In genomic region chr17:5419356-5419958, GRCh38 we compare ENCODE assay signal across 8 cellular contexts. TPM values are rescaled to one million over a fixed set of nuclear protein-coding genes. Genes with fewer than 3 reads are reported as not detected.
A peak's percentile ranks its signal among the peaks of the same experiment; 100 is the strongest.
DNase-seq lines count a peak whose midpoint lies in the region; ATAC-seq and TF ChIP-seq lines count a peak whose summit lies in the region.

Gene NUP88, minus strand, starts transcription at chr17:5419662. Its CDS starts 12 bp downstream, at chr17:5419650.

- H3K27me3 Mint-ChIP-seq in activated CD4-positive, alpha-beta T cell treated with anti-CD3 and anti-CD28 coated beads for 36 hours, result no peaks in the 10 kb centered on the region

- no peaks in the 10 kb centered on the region for H3K9me3 Mint-ChIP-seq in activated CD4-positive, alpha-beta T cell treated with anti-CD3 and anti-CD28 coated beads for 36 hours (ENCODE audit: low read depth)

- peaks cover 41% of the 10 kb centered on the region for H3K36me3 Mint-ChIP-seq in activated CD4-positive, alpha-beta T cell treated with anti-CD3 and anti-CD28 coated beads for 36 hours (ENCODE audit: low read depth)

- H3K27ac Mint-ChIP-seq in activated CD4-positive, alpha-beta T cell treated with anti-CD3 and anti-CD28 coated beads for 36 hours, result peak within 1 kb of the TSS; percentile 100

- peak within 1 kb of the TSS; percentile 98 for H3K4me3 Mint-ChIP-seq in activated CD4-positive, alpha-beta T cell treated with anti-CD3 and anti-CD28 coated beads for 36 hours

- TF ChIP-seq CTCF in choroid plexus epithelial cell (conservative IDR thresholded peaks at IDR 0.05; ENCODE audit: low read depth, low read length), result no peak

- CTCF ChIA-PET in activated CD4-positive, alpha-beta T cell treated with anti-CD3 and anti-CD28 coated beads for 36 hours (lab: Charles Lee), result interaction anchor here (0.6 to 1.3 kb wide), 7 partner anchors 9 to 1073 kb away, joined by 3 to 16 read pairs (median 4); partner anchors contain the start of genes C1QBP and MIS12

- ATAC-seq in HG03442 (IDR thresholded peaks at IDR 0.05; ENCODE audit: unreplicated experiment), result peak; percentile 91
- peak; percentile 95 for ATAC-seq in activated CD4-positive, alpha-beta T cell treated with anti-CD3 and anti-CD28 coated beads for 36 hours

- DNase-seq in Ammon's horn (ENCODE audit: low spot score) (peak; percentile 99), GM19238 (ENCODE audit: insufficient read length, low spot score) (peak; percentile 94), NCI-H524 (lab: John Stamatoyannopoulos, UW) (peak; percentile 86 to 96), choroid plexus epithelial cell (ENCODE audit: low read depth) (peak; percentile 99), kidney glomerular epithelial cell (lab: John Stamatoyannopoulos, UW) (peak; percentile 97)
- peak; percentile 98 for DNase-seq in activated CD4-positive, alpha-beta T cell treated with anti-CD3 and anti-CD28 coated beads for 36 hours
- peak; percentile 82 to 88 for DNase-seq in stimulated activated CD4-positive, alpha-beta T cell treated with anti-CD3 and anti-CD28 coated beads, Interleukin-1b, Interleukin-23, amount 100 ng/mL, for 1 hour (ENCODE audit: low read depth in 2 of 2)

- intact Hi-C loops in activated CD4-positive, alpha-beta T cell treated with anti-CD3 and anti-CD28 coated beads for 36 hours (cut with DNase I, micrococcal nuclease), result loop anchor here (1.0 to 10.0 kb wide), 18 partner anchors 20 to 1232 kb away; partner anchors contain the start of genes C1QBP (in 2 of the 2), DERL2 (in 2 of the 2), MIS12 (in 2 of the 2) and ARRB2 (in 1 of the 2)

- POLR2A ChIA-PET in activated CD4-positive, alpha-beta T cell treated with anti-CD3 and anti-CD28 coated beads for 36 hours (lab: Charles Lee), result interaction anchor here (0.5 to 1.4 kb wide), 13 partner anchors 11 to 711 kb away, joined by 3 to 11 read pairs (median 4); partner anchors contain the start of genes C1QBP, DERL2, DHX33 and MIS12

- peak within 1 kb of the TSS; percentile 90 for H3K4me3 ChIP-seq in choroid plexus epithelial cell (ENCODE audit: low read depth, low read length)

- peaks cover 41% of the 10 kb centered on the region for H3K4me1 Mint-ChIP-seq in activated CD4-positive, alpha-beta T cell treated with anti-CD3 and anti-CD28 coated beads for 36 hours

RNA-seq across cellular contexts. Expression of gene NUP88, which starts in this region (rescaled TPM):
- total RNA-seq in activated CD4-positive, alpha-beta T cell treated with anti-CD3 and anti-CD28 coated beads for 36 hours, result 100 to 1,000 TPM; 135 to 199 TPM

Comparison
In these comparisons a context has a peak if more than half of its experiments do, and no peak if none do; other contexts are left out.
1. Peak in every context shown above with its lines: DNase-seq, ATAC-seq and H3K4me3 ChIP-seq.